31 cellular contexts compared by ENCODE assay signal in the genomic region with DNA sequence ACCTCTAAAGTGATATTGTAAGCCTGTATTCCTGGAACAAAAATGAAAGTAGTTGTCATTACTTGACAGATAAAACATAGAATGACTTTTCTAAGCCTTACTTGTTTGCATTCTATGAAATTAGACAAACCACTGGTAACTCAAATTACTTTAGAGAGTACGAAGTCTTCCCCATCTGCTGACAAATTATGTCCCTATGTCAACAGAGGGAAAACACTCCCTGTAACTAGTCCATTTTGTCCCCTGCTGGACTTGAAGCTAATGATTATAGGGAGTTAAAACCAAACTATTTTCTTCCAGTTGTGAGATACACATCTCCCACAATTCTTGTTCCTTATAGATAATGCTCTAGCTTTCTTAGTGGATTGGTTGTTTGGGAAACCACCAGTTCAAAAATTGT. TPM values are rescaled to one million over a fixed set of nuclear protein-coding genes. Genes with fewer than 3 reads are reported as not detected.
"Had no signal": no experiment of that assay in that cellular context is flagged by ENCODE, and none has a peak within 500 bp of the region (broad histone marks: within the 10 kb centered on the region; RNA-seq: fewer than 3 reads in every experiment).

No MANE protein-coding gene starts in this region.

- H3K27me3 Mint-ChIP-seq: activated CD4-positive, alpha-beta memory T cell treated with anti-CD3 and anti-CD28 coated beads for 36 hours; activated CD4-positive, alpha-beta T cell treated with anti-CD3 and anti-CD28 coated beads, Interleukin-2, amount 10 ng/mL, durations not matched to agents 24 days and 14 days; activated naive CD8-positive, alpha-beta T cell treated with anti-CD3 and anti-CD28 coated beads, Interleukin-2, amount 10 ng/mL, durations not matched to agents 7 days and 5 days; brain; progenitor cell of endocrine pancreas had no signal

- H3K9me3 ChIP-seq: ascending aorta, colonic mucosa, heart right ventricle, tibial nerve had no signal

- H3K4me1 ChIP-seq: ascending aorta, colonic mucosa, heart right ventricle, tibial nerve had no signal

- H3K4me3 Mint-ChIP-seq: activated CD4-positive, alpha-beta memory T cell treated with anti-CD3 and anti-CD28 coated beads for 36 hours; activated CD4-positive, alpha-beta T cell treated with anti-CD3 and anti-CD28 coated beads, Interleukin-2, amount 10 ng/mL, durations not matched to agents 24 days and 14 days; activated naive CD4-positive, alpha-beta T cell treated with anti-CD3 and anti-CD28 coated beads, Interleukin-2, amount 10 ng/mL, durations not matched to agents 7 days and 5 days; activated naive CD8-positive, alpha-beta T cell treated with anti-CD3 and anti-CD28 coated beads, Interleukin-2, amount 10 ng/mL, durations not matched to agents 7 days and 5 days; activated T-helper 1 cell treated with anti-CD3 and anti-CD28 coated beads, Interleukin-12 subunit alpha, Interleukin-12 subunit beta, Interleukin-2, Interleukin-4 antibody, amounts not matched to agents 30 ng/mL and 10 ng/mL and 1 ng/mL, durations not matched to agents 14 hours and 24 hours and 36 hours; brain; nephron had no signal

- H3K27ac Mint-ChIP-seq: activated CD4-positive, alpha-beta memory T cell treated with anti-CD3 and anti-CD28 coated beads for 36 hours; activated CD4-positive, alpha-beta T cell treated with anti-CD3 and anti-CD28 coated beads, Interleukin-2, amount 10 ng/mL, durations not matched to agents 24 days and 14 days; activated naive CD4-positive, alpha-beta T cell treated with anti-CD3 and anti-CD28 coated beads, Interleukin-2, amount 10 ng/mL, durations not matched to agents 7 days and 5 days; activated naive CD8-positive, alpha-beta T cell treated with anti-CD3 and anti-CD28 coated beads, Interleukin-2, amount 10 ng/mL, durations not matched to agents 7 days and 5 days; activated T-helper 1 cell treated with anti-CD3 and anti-CD28 coated beads, Interleukin-12 subunit alpha, Interleukin-12 subunit beta, Interleukin-2, Interleukin-4 antibody, amounts not matched to agents 30 ng/mL and 10 ng/mL and 1 ng/mL, durations not matched to agents 14 hours and 24 hours and 36 hours; brain; nephron; progenitor cell of endocrine pancreas had no signal

- H3K36me3 Mint-ChIP-seq: activated CD4-positive, alpha-beta memory T cell treated with anti-CD3 and anti-CD28 coated beads for 36 hours; activated naive CD8-positive, alpha-beta T cell treated with anti-CD3 and anti-CD28 coated beads, Interleukin-2, amount 10 ng/mL, durations not matched to agents 7 days and 5 days; brain had no signal

- ATAC-seq: heart right ventricle, left ventricle myocardium superior, sciatic nerve had no signal

- H3K27ac ChIP-seq: ascending aorta, cardiac muscle cell, colonic mucosa, heart right ventricle, tibial nerve had no signal

- H3K27me3 ChIP-seq: ascending aorta, cardiac muscle cell, colonic mucosa, heart right ventricle, tibial nerve had no signal

- H3K36me3 ChIP-seq: ascending aorta, cardiac muscle cell, colonic mucosa, heart right ventricle, tibial nerve had no signal

- DNase-seq: activated CD4-positive, alpha-beta memory T cell treated with anti-CD3 and anti-CD28 coated beads for 36 hours; activated CD4-positive, alpha-beta T cell treated with anti-CD3 and anti-CD28 coated beads, Interleukin-2, amount 10 ng/mL, durations not matched to agents 24 days and 14 days; activated CD4-positive, CD25-positive, alpha-beta regulatory T cell treated with anti-CD3 and anti-CD28 coated beads, Interleukin-2, amount 50 U/mL, for 72 hours; activated CD8-positive, alpha-beta memory T cell treated with anti-CD3 and anti-CD28 coated beads, Interleukin-2, amount 50 U/mL, for 4 hours; activated effector memory CD4-positive, alpha-beta T cell treated with anti-CD3 and anti-CD28 coated beads, Interleukin-2, amount 50 U/mL, for 16 hours; activated naive CD4-positive, alpha-beta T cell treated with anti-CD3 and anti-CD28 coated beads, Interleukin-2, amount 10 ng/mL, durations not matched to agents 7 days and 5 days; activated naive CD8-positive, alpha-beta T cell treated with anti-CD3 and anti-CD28 coated beads, Interleukin-2, amount 10 ng/mL, durations not matched to agents 7 days and 5 days; activated T-cell treated with anti-CD3 and anti-CD28 coated beads, Interleukin-2, amount 50 U/mL, for 1 hour; cerebellar nuclear complex; colonic mucosa; effector CD8-positive, alpha-beta T cell; heart right ventricle; left ventricle myocardium superior; mammary epithelial cell; stimulated activated CD4-positive, alpha-beta T cell treated with anti-CD3 and anti-CD28 coated beads, Interleukin-15, amount 100 ng/mL, for 24 hours; stimulated activated CD4-positive, alpha-beta T cell treated with anti-CD3 and anti-CD28 coated beads, Interleukin-2, amount 100 ng/mL, for 24 hours; stimulated activated naive CD4-positive, alpha-beta T cell; T-helper 2 cell had no signal

- H3K4me3 ChIP-seq: ascending aorta, cardiac muscle cell, colonic mucosa, heart right ventricle, smooth muscle cell, tibial nerve had no signal

RNA-seq across cellular contexts. Expression of a gene that starts 39.6 kb away (rescaled TPM):
- total RNA-seq: activated CD8-positive, alpha-beta memory T cell treated with anti-CD3 and anti-CD28 coated beads for 36 hours; activated naive CD8-positive, alpha-beta T cell treated with anti-CD3 and anti-CD28 coated beads, Interleukin-2, amount 10 ng/mL, durations not matched to agents 7 days and 5 days; ascending aorta; dermis microvascular lymphatic vessel endothelial cell; left ventricle myocardium superior; osteocyte; renal cortical epithelial cell had no signal
- polyA plus RNA-seq: mammary epithelial cell had no signal
